Comparison of ENCODE assay signal across 1 cellular context in genomic region chr2:207811658-207812057, GRCh38. TPM values are rescaled to one million over a fixed set of nuclear protein-coding genes. Genes with fewer than 3 reads are reported as not detected.
"Had no signal": no experiment of that assay in that cellular context is flagged by ENCODE, and none has a peak within 500 bp of the region (broad histone marks: within the 10 kb centered on the region; RNA-seq: fewer than 3 reads in every experiment).

No MANE protein-coding gene starts in this region.

RNA-seq across cellular contexts. Expression of gene FZD5, which starts 42.0 kb away (rescaled TPM):
- polyA plus RNA-seq: naive thymus-derived CD4-positive, alpha-beta T cell had no signal
